Comparison of ENCODE assay signal across 1 cellular context in the genomic region with DNA sequence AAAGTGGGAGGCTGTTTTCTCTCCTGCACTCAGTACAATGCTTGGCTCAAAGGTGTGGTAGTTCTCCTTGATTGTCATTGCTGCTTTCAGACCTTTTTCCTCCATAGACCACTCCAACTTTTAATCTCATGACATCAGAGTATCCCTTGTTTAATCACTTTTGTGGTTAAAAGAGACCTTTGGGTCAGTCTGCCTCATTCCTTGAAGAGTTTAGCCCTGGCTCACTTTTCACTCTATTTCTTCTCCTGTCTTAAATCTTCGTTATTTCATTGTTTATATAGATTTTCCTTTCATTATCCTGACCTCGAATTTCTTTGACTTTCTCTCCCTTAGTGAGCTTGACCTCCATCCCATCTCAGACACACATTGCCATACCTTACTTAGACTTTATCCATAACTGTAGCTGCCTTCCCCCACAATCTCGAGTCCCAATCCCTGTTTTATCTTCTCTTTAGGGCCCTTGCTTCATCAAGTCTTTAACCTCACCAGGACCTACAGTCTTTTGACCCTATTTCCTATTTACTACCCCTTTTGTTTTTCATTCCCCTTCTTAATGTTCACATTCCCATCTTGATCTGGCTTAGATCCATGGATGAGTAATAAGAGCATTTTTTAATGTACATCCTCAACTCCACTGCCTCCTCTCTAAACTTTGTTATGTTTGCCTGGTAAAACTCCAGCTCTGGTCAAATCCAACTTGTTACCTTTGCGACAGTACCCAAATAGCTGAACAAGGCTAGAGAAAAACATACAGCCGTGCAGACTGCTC.
TF ChIP-seq lines count a peak whose summit lies in the region.

No MANE protein-coding gene starts in this region.

TF ChIP-seq in HepG2, 621 proteins besides CTCF, POLR2A, EP300 and RAD21:
- TF ChIP-seq BHLHE40 (IDR thresholded peaks at IDR 0.05; ENCODE audit: low read length) (no peak), IRX3 (CRISPR knock-in tag; IDR thresholded peaks at IDR 0.05; ENCODE audit: borderline replicate concordance, low read depth) (no peak), MYNN (CRISPR knock-in tag; IDR thresholded peaks at IDR 0.05; ENCODE audit: low read depth) (no peak), RFXANK (CRISPR knock-in tag; IDR thresholded peaks at IDR 0.05) (no peak), ZNF790 (CRISPR knock-in tag; IDR thresholded peaks at IDR 0.05; ENCODE audit: borderline replicate concordance) (no peak), RCOR2 (CRISPR knock-in tag; IDR thresholded peaks at IDR 0.05) (no peak), ZSCAN9 (CRISPR knock-in tag; IDR thresholded peaks at IDR 0.05; ENCODE audit: borderline replicate concordance) (no peak), TCF7L2 (IDR thresholded peaks at IDR 0.05; ENCODE audit: low read depth, low read length) (no peak), NFKBIZ (CRISPR knock-in tag; IDR thresholded peaks at IDR 0.05) (no peak)
- TF ChIP-seq, protein P1, sequence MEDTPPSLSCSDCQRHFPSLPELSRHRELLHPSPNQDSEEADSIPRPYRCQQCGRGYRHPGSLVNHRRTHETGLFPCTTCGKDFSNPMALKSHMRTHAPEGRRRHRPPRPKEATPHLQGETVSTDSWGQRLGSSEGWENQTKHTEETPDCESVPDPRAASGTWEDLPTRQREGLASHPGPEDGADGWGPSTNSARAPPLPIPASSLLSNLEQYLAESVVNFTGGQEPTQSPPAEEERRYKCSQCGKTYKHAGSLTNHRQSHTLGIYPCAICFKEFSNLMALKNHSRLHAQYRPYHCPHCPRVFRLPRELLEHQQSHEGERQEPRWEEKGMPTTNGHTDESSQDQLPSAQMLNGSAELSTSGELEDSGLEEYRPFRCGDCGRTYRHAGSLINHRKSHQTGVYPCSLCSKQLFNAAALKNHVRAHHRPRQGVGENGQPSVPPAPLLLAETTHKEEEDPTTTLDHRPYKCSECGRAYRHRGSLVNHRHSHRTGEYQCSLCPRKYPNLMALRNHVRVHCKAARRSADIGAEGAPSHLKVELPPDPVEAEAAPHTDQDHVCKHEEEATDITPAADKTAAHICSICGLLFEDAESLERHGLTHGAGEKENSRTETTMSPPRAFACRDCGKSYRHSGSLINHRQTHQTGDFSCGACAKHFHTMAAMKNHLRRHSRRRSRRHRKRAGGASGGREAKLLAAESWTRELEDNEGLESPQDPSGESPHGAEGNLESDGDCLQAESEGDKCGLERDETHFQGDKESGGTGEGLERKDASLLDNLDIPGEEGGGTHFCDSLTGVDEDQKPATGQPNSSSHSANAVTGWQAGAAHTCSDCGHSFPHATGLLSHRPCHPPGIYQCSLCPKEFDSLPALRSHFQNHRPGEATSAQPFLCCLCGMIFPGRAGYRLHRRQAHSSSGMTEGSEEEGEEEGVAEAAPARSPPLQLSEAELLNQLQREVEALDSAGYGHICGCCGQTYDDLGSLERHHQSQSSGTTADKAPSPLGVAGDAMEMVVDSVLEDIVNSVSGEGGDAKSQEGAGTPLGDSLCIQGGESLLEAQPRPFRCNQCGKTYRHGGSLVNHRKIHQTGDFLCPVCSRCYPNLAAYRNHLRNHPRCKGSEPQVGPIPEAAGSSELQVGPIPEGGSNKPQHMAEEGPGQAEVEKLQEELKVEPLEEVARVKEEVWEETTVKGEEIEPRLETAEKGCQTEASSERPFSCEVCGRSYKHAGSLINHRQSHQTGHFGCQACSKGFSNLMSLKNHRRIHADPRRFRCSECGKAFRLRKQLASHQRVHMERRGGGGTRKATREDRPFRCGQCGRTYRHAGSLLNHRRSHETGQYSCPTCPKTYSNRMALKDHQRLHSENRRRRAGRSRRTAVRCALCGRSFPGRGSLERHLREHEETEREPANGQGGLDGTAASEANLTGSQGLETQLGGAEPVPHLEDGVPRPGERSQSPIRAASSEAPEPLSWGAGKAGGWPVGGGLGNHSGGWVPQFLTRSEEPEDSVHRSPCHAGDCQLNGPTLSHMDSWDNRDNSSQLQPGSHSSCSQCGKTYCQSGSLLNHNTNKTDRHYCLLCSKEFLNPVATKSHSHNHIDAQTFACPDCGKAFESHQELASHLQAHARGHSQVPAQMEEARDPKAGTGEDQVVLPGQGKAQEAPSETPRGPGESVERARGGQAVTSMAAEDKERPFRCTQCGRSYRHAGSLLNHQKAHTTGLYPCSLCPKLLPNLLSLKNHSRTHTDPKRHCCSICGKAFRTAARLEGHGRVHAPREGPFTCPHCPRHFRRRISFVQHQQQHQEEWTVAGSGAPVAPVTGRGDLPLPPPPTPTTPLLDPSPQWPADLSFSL (CRISPR knock-in tag; IDR thresholded peaks at IDR 0.05) = no peak
